ENCODE assay signal across 8 cellular contexts in genomic region chr19:56120371-56121179, GRCh38. TPM values are rescaled to one million over a fixed set of nuclear protein-coding genes. Genes with fewer than 3 reads are reported as not detected.
DNase-seq lines count a peak whose midpoint lies in the region; ATAC-seq and TF ChIP-seq lines count a peak whose summit lies in the region.

No MANE protein-coding gene starts in this region.

- DNase-seq in GM12865 (ENCODE audit: low read depth) (peak; percentile 91), NCI-H146 treated with DMSO at 0.1 percent for 48 hours (lab: John Stamatoyannopoulos, UW; ENCODE audit: unreplicated experiment) (peak; percentile 68), cardiac fibroblast (ENCODE audit: low read depth in 2 of 2) (peak; percentile 75 to 83), kidney epithelial cell (ENCODE audit: low read depth) (no peak)
- peak; percentile 62 to 75 for DNase-seq in stimulated activated CD4-positive, alpha-beta T cell treated with anti-CD3 and anti-CD28 coated beads, Interleukin-15, amount 100 ng/mL, for 48 hours (ENCODE audit: low read depth in 2 of 2)

- no peak for TF ChIP-seq CTCF in GM12865 (IDR thresholded peaks at IDR 0.05; ENCODE audit: insufficient read depth, low read depth, low read length, missing control alignments)
- TF ChIP-seq CTCF in WI38 (IDR thresholded peaks at IDR 0.05; ENCODE audit: low read depth, low read length), result no peak
- TF ChIP-seq CTCF in cardiac fibroblast (IDR thresholded peaks at IDR 0.05; ENCODE audit: low read depth, low read length), result peak; percentile 21
- peak; percentile 18 for TF ChIP-seq CTCF in kidney epithelial cell (IDR thresholded peaks at IDR 0.05; ENCODE audit: insufficient read depth, low read length, poor library complexity, severe bottlenecking)

- H3K4me3 ChIP-seq in GM12865 (ENCODE audit: low read depth, low read length) (peak overlapping the region; percentile 84), WI38 (ENCODE audit: low read depth, low read length) (peak overlapping the region; percentile 81), cardiac fibroblast (replicated peaks in 1 of 2; ENCODE audit: low read depth in 2 of 2, low read length in 2 of 2) (peak overlapping the region; percentile 76 to 83), kidney epithelial cell (ENCODE audit: low read depth, low read length) (peak overlapping the region; percentile 60)

- ATAC-seq in HG02571 (IDR thresholded peaks at IDR 0.05; ENCODE audit: unreplicated experiment) (peak; percentile 17), GM18519 (IDR thresholded peaks at IDR 0.05; ENCODE audit: low FRiP score, unreplicated experiment) (no peak)

- no peaks in the 10 kb centered on the region for H3K27me3 ChIP-seq in kidney epithelial cell (ENCODE audit: control insufficient read depth, insufficient read depth, low read length)

- H3K36me3 ChIP-seq in kidney epithelial cell (ENCODE audit: control insufficient read depth, insufficient read depth, low read length), result peaks cover 1% of the 10 kb centered on the region

RNA-seq across cellular contexts. Expression of gene ZNF787, which starts 0.5 kb away (rescaled TPM):
- 26.6 and 38.3 TPM in 2 replicates for total RNA-seq in kidney epithelial cell

RNA-seq across cellular contexts. Expression of gene ZNF444, which starts 20.5 kb away (rescaled TPM):
- 35.9 and 40.0 TPM in 2 replicates for total RNA-seq in kidney epithelial cell

RNA-seq across cellular contexts. Expression of gene GALP, which starts 55.2 kb away (rescaled TPM):
- not detected in 2 replicates for total RNA-seq in kidney epithelial cell

Comparison
In these comparisons a context has a peak if more than half of its experiments do, and no peak if none do; other contexts are left out.
1. CTCF ChIP-seq: peak in cardiac fibroblast (single experiment) and kidney epithelial cell (single experiment); none in GM12865 (single experiment) and WI38 (single experiment).
2. Peak in every context shown above with its lines, with median percentiles within 50 percentile points of each other: H3K4me3 ChIP-seq.